25 cellular contexts compared by ENCODE assay signal in genomic region chr5:113240951-113241726, GRCh38.
A peak's percentile ranks its signal among the peaks of the same experiment; 100 is the strongest.
DNase-seq lines count a peak whose midpoint lies in the region; ATAC-seq, FAIRE-seq and TF ChIP-seq lines count a peak whose summit lies in the region.
"Had no signal": no experiment of that assay in that cellular context is flagged by ENCODE, and none has a peak within 500 bp of the region (broad histone marks: within the 10 kb centered on the region; RNA-seq: fewer than 3 reads in every experiment).

No MANE protein-coding gene starts in this region.

- peak; percentile 21 for FAIRE-seq in GM19239 (lab: Jason Lieb, UNC)
- FAIRE-seq: GM12891 had no signal

- POLR2A ChIA-PET in HEK293T (lab: Yijun Ruan, JAX) = interaction anchor here (1.0 kb wide), 1 partner anchor 53 kb away, joined by 3 read pairs; no protein-coding TSS in a partner anchor

- CTCF ChIA-PET in HEK293T (lab: Yijun Ruan, JAX) = no interaction called here

- peaks cover 9% of the 10 kb centered on the region for H3K9me3 Mint-ChIP-seq in type B pancreatic cell
- H3K9me3 Mint-ChIP-seq: activated naive CD4-positive, alpha-beta T cell treated with anti-CD3 and anti-CD28 coated beads, Interleukin-2, amount 50 U/mL, for 72 hours; activated T-helper 2 cell treated with anti-CD3 and anti-CD28 coated beads, Interferon-gamma antibody, Interleukin-2, Interleukin-4, amounts not matched to agents 10 μg/mL and 5 μg/mL and 100 μg/mL, durations not matched to agents 14 hours and 24 hours and 36 hours had no signal

- H3K4me3 Mint-ChIP-seq in type B pancreatic cell = no peak overlapping the region
- H3K4me3 Mint-ChIP-seq: activated CD8-positive, alpha-beta T cell treated with anti-CD3 and anti-CD28 coated beads, Interleukin-2, amount 10 ng/mL, durations not matched to agents 7 days and 5 days had no signal

- H3K27me3 Mint-ChIP-seq in type B pancreatic cell = no peaks in the 10 kb centered on the region

- DNase-seq in GM19239 (ENCODE audit: insufficient read length, low spot score) (no peak), HEK293T (ENCODE audit: extremely low spot score) (no peak), type B pancreatic cell (ENCODE audit: extremely low spot score, unreplicated experiment) (no peak)
- DNase-seq in activated effector memory CD4-positive, alpha-beta T cell treated with Interleukin-2 at 50 U/mL for 16 hours = no peak
- DNase-seq: activated CD8-positive, alpha-beta T cell treated with anti-CD3 and anti-CD28 coated beads, Interleukin-2, amount 10 ng/mL, durations not matched to agents 7 days and 5 days; amygdala; brain microvascular endothelial cell; cerebellar nuclear complex; dermis blood vessel endothelial cell; foreskin keratinocyte; heart left ventricle; left ventricle myocardium superior; NCI-H1092; NCI-H1694 treated with DMSO at 0.1 percent for 48 hours; right cardiac atrium; stimulated activated CD4-positive, alpha-beta T cell treated with anti-CD3 and anti-CD28 coated beads, Interleukin-2, amount 100 ng/mL, for 24 hours; T-helper 9 cell; thyroid gland had no signal

- peaks cover 7% of the 10 kb centered on the region for H3K36me3 Mint-ChIP-seq in type B pancreatic cell
- H3K36me3 Mint-ChIP-seq: activated naive CD4-positive, alpha-beta T cell treated with anti-CD3 and anti-CD28 coated beads, Interleukin-2, amount 50 U/mL, for 72 hours had no signal

- no peak for TF ChIP-seq CTCF in type B pancreatic cell (conservative IDR thresholded peaks at IDR 0.05)

- H3K4me1 Mint-ChIP-seq in type B pancreatic cell (ENCODE audit: unreplicated experiment) = peaks cover 29% of the 10 kb centered on the region

- H3K27ac Mint-ChIP-seq in type B pancreatic cell = no peak overlapping the region
- H3K27ac Mint-ChIP-seq: activated CD8-positive, alpha-beta T cell treated with anti-CD3 and anti-CD28 coated beads, Interleukin-2, amount 10 ng/mL, durations not matched to agents 7 days and 5 days; activated naive CD4-positive, alpha-beta T cell treated with anti-CD3 and anti-CD28 coated beads, Interleukin-2, amount 50 U/mL, for 72 hours; activated T-helper 2 cell treated with anti-CD3 and anti-CD28 coated beads, Interferon-gamma antibody, Interleukin-2, Interleukin-4, amounts not matched to agents 10 μg/mL and 5 μg/mL and 100 μg/mL, durations not matched to agents 14 hours and 24 hours and 36 hours had no signal

- ATAC-seq in HG02642 (IDR thresholded peaks at IDR 0.05; ENCODE audit: poor library complexity, unreplicated experiment) (peak; percentile 62), HG03520 (IDR thresholded peaks at IDR 0.05; ENCODE audit: unreplicated experiment) (peak; percentile 57), HG03571 (IDR thresholded peaks at IDR 0.05; ENCODE audit: unreplicated experiment) (no peak)
- ATAC-seq: activated CD8-positive, alpha-beta T cell treated with anti-CD3 and anti-CD28 coated beads, Interleukin-2, amount 10 ng/mL, durations not matched to agents 7 days and 5 days; activated naive CD4-positive, alpha-beta T cell treated with anti-CD3 and anti-CD28 coated beads, Interleukin-2, amount 50 U/mL, for 72 hours; esophagus mucosa; foreskin keratinocyte; heart left ventricle; left ventricle myocardium superior; right cardiac atrium had no signal

TF ChIP-seq in HEK293T, 16 proteins besides CTCF, POLR2A, EP300 and RAD21:
- TF ChIP-seq TARDBP (IDR thresholded peaks at IDR 0.05) (no peak), CTBP1 (IDR thresholded peaks at IDR 0.05; ENCODE audit: borderline replicate concordance) (no peak), SUZ12 (IDR thresholded peaks at IDR 0.05) (no peak), FOXM1 (IDR thresholded peaks at IDR 0.05; ENCODE audit: borderline replicate concordance) (no peak), SP1 (IDR thresholded peaks at IDR 0.05) (no peak), FOXA1 (IDR thresholded peaks at IDR 0.05) (no peak), ZNF384 (IDR thresholded peaks at IDR 0.05) (no peak), HDGF (IDR thresholded peaks at IDR 0.05; ENCODE audit: borderline replicate concordance) (no peak), LEF1 (IDR thresholded peaks at IDR 0.05; ENCODE audit: borderline replicate concordance) (no peak), FOXK2 (IDR thresholded peaks at IDR 0.05) (no peak)
TF ChIP-seq in HEK293T: peak in this region for 0.
